17 cellular contexts compared by ENCODE assay signal in genomic region chr5:160520609-160521391, GRCh38.
DNase-seq lines count a peak whose midpoint lies in the region.
"Had no signal": no experiment of that assay in that cellular context is flagged by ENCODE, and none has a peak within 500 bp of the region (broad histone marks: within the 10 kb centered on the region; RNA-seq: fewer than 3 reads in every experiment).

No MANE protein-coding gene starts in this region.

- DNase-seq in NCI-H2107 treated with DMSO at 0.1 percent for 48 hours (lab: John Stamatoyannopoulos, UW; ENCODE audit: unreplicated experiment) (peak; percentile 23), NCI-H2107 (lab: John Stamatoyannopoulos, UW) (no peak), astrocyte of the hippocampus (ENCODE audit: low read depth, low spot score) (peak; percentile 51), kidney glomerular epithelial cell (lab: John Stamatoyannopoulos, UW) (peak; percentile 22), retina (peak; percentile 27), NCI-H1105 treated with DMSO at 0.1 percent for 48 hours (lab: John Stamatoyannopoulos, UW) (no peak), SIG-M5 (lab: John Stamatoyannopoulos, UW) (no peak), NCI-H526 (lab: John Stamatoyannopoulos, UW) (no peak)
- DNase-seq: BE2C; CD8-positive, alpha-beta T cell; DMS79 treated with DMSO at 0.1 percent for 48 hours; KBM-7; MV-4-11; NCI-H1417 treated with DMSO at 0.1 percent for 48 hours; NCI-H2081 treated with DMSO at 0.1 percent for 48 hours; NCI-H748 treated with DMSO at 0.1 percent for 48 hours; PC-3 had no signal

Comparison
In these comparisons a context has a peak if more than half of its experiments do, and no peak if none do; other contexts are left out.
1. DNase-seq: peak in NCI-H2107 treated with DMSO at 0.1 percent for 48 hours (single experiment), astrocyte of the hippocampus (single experiment), kidney glomerular epithelial cell (single experiment) and retina (single experiment); none in NCI-H2107 (single experiment), NCI-H1105 treated with DMSO at 0.1 percent for 48 hours (single experiment), SIG-M5 (single experiment) and NCI-H526 (0 of 2).